ENCODE assay signal across 8 cellular contexts in the genomic region with DNA sequence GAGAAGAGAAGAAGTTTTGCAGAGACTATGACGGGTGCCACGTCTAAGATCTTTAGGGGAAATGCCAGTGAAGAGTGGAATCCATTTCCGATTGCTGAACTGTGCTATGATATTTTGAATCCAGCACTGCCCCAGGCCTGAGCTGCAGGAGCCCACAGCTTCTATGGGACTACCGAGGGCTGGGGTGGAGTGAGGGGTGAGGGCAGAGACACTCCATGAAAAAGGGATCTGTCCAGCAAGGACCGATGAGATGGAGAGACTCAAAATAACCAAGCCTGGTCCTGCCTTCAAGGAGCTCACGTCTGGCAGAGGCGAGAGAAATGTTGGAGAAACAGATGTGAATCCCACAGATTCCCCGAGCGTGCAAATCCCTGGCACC.
DNase-seq lines count a peak whose midpoint lies in the region; ATAC-seq, FAIRE-seq and TF ChIP-seq lines count a peak whose summit lies in the region.

No MANE protein-coding gene starts in this region.

- H3K36me3 ChIP-seq in left ventricle myocardium inferior (no peaks in the 10 kb centered on the region), skeletal muscle satellite cell (ENCODE audit: insufficient read depth, low read length) (no peaks in the 10 kb centered on the region)

- intact Hi-C loops in left ventricle myocardium inferior (cut with micrococcal nuclease), result no loop called here

- H3K9me3 ChIP-seq in left ventricle myocardium inferior (replicated peaks) (no peaks in the 10 kb centered on the region), skeletal muscle satellite cell (replicated peaks; ENCODE audit: low read length) (no peaks in the 10 kb centered on the region)

- H3K27me3 ChIP-seq in left ventricle myocardium inferior (ENCODE audit: low read depth), result no peaks in the 10 kb centered on the region
- H3K27me3 ChIP-seq in skeletal muscle satellite cell (ENCODE audit: control insufficient read depth, insufficient read depth, low read length), result no peaks in the 10 kb centered on the region

- no peak for FAIRE-seq in D721Med (lab: Jason Lieb, UNC)

- TF ChIP-seq CTCF in WI38 (IDR thresholded peaks at IDR 0.05; ENCODE audit: low read depth, low read length) (no peak), left ventricle myocardium inferior (IDR thresholded peaks at IDR 0.05; ENCODE audit: borderline replicate concordance) (no peak), D721Med (IDR thresholded peaks at IDR 0.05; ENCODE audit: insufficient read depth, missing control alignments) (no peak)

- H3K4me1 ChIP-seq in left ventricle myocardium inferior (peaks cover 35% of the 10 kb centered on the region), skeletal muscle satellite cell (ENCODE audit: control insufficient read depth, insufficient read depth, low read length) (peaks cover 19% of the 10 kb centered on the region)

- H3K9ac ChIP-seq in skeletal muscle satellite cell (ENCODE audit: low read depth, low read length), result no peak overlapping the region

- peak overlapping the region; percentile 17; the same call in 1 of the 2 replicates for H3K4me3 ChIP-seq in WI38 (ENCODE audit: low read depth, low read length)
- peak overlapping the region; percentile 59 for H3K4me3 ChIP-seq in left ventricle myocardium inferior
- peak overlapping the region; percentile 59 for H3K4me3 ChIP-seq in skeletal muscle satellite cell (ENCODE audit: low read length)

- peak overlapping the region; percentile 74 for H3K4me2 ChIP-seq in skeletal muscle satellite cell (ENCODE audit: low read length)

- peak; percentile 15 for ATAC-seq in GM18868 (IDR thresholded peaks at IDR 0.05; ENCODE audit: unreplicated experiment)

- H3K27ac ChIP-seq in left ventricle myocardium inferior (replicated peaks), result peak overlapping the region; percentile 93

- DNase-seq in left ventricle myocardium inferior, result no peak
- no peak for DNase-seq in hepatic stellate cell (ENCODE audit: low spot score)
- no peak for DNase-seq in pons (ENCODE audit: low spot score)
- no peak for DNase-seq in NCI-H446 treated with DMSO at 0.1 percent for 48 hours (lab: John Stamatoyannopoulos, UW)
- DNase-seq in D721Med (ENCODE audit: insufficient read length, low spot score), result no peak
